Comparison of ENCODE assay signal across 8 cellular contexts in genomic region chr15:55992769-55993110, GRCh38. TPM values are rescaled to one million over a fixed set of nuclear protein-coding genes. Genes with fewer than 3 reads are reported as not detected.
DNase-seq lines count a peak whose midpoint lies in the region; ATAC-seq and TF ChIP-seq lines count a peak whose summit lies in the region.

No MANE protein-coding gene starts in this region.

- H3K4me3 Mint-ChIP-seq in central memory CD8-positive, alpha-beta T cell, result peak overlapping the region; percentile 87

- no peaks in the 10 kb centered on the region for H3K9me3 ChIP-seq in left ventricle myocardium inferior (replicated peaks)
- no peaks in the 10 kb centered on the region for H3K9me3 ChIP-seq in mononuclear cell (ENCODE audit: low read depth, low read length)
- no peaks in the 10 kb centered on the region for H3K9me3 ChIP-seq in aorta (ENCODE audit: control insufficient read depth, low read length)

- H3K4me3 ChIP-seq in left ventricle myocardium inferior (peak overlapping the region; percentile 83), mononuclear cell (ENCODE audit: low read length) (peak overlapping the region; percentile 65), aorta (ENCODE audit: low read length in 2 of 2) (peak overlapping the region; percentile 68 to 82)

- H3K27me3 Mint-ChIP-seq in central memory CD8-positive, alpha-beta T cell, result no peaks in the 10 kb centered on the region

- H3K4me1 ChIP-seq in left ventricle myocardium inferior (peaks cover 48% of the 10 kb centered on the region), mononuclear cell (ENCODE audit: insufficient read depth, low read length) (peaks cover 17% of the 10 kb centered on the region), aorta (ENCODE audit: control insufficient read depth in 1 of 2, insufficient read depth in 2 of 2, low read length in 2 of 2) (peaks cover 0 to 2% of the 10 kb centered on the region in 2 donors)

- peaks cover 4% of the 10 kb centered on the region for H3K36me3 Mint-ChIP-seq in central memory CD8-positive, alpha-beta T cell (ENCODE audit: insufficient read depth)

- H3K9me3 Mint-ChIP-seq in central memory CD8-positive, alpha-beta T cell, result no peaks in the 10 kb centered on the region

- no peaks in the 10 kb centered on the region for H3K27me3 ChIP-seq in left ventricle myocardium inferior (ENCODE audit: low read depth)
- no peaks in the 10 kb centered on the region for H3K27me3 ChIP-seq in mononuclear cell (ENCODE audit: insufficient read depth, low read length)
- H3K27me3 ChIP-seq in aorta (ENCODE audit: control insufficient read depth in 1 of 2, insufficient read depth in 2 of 2, low read length in 1 of 2), result no peaks in the 10 kb centered on the region

- intact Hi-C loops in left ventricle myocardium inferior (cut with micrococcal nuclease) (no loop called here), left cardiac atrium (cut with DNase I) (no loop called here), aorta (cut with DNase I) (loop anchor here (5.0 to 10.0 kb wide), 2 partner anchors 50 to 252 kb away; partner anchors contain the start of gene RFX7 (in 1 of the 2))

- WGBS in aorta, 2 donors, result 0% methylated on average over 9 of the region's 9 CpGs

- ATAC-seq in left cardiac atrium, result no peak
- no peak for ATAC-seq in central memory CD8-positive, alpha-beta T cell (replicated peaks; ENCODE audit: extremely low read depth, poor library complexity, severe bottlenecking)
- no peak for ATAC-seq in aorta (ENCODE audit: low FRiP score)
- no peak for ATAC-seq in HG03378 (IDR thresholded peaks at IDR 0.05; ENCODE audit: unreplicated experiment)
- no peak for ATAC-seq in GM21737 (IDR thresholded peaks at IDR 0.05; ENCODE audit: unreplicated experiment)

- H3K4me1 Mint-ChIP-seq in central memory CD8-positive, alpha-beta T cell, result peaks cover 9% of the 10 kb centered on the region

- DNase-seq in left ventricle myocardium inferior (no peak), left cardiac atrium (no peak), aorta (no peak), GM19240 (ENCODE audit: insufficient read length, low spot score) (no peak)
- no peak for DNase-seq in central memory CD8-positive, alpha-beta T cell (ENCODE audit: low spot score in 2 of 2)

- H3K27ac ChIP-seq in left ventricle myocardium inferior (replicated peaks) (peak overlapping the region; percentile 97), aorta (ENCODE audit: low read depth in 1 of 2, low read length in 2 of 2) (peak overlapping the region; percentile 51 to 88)

- H3K36me3 ChIP-seq in left ventricle myocardium inferior (no peaks in the 10 kb centered on the region), aorta (ENCODE audit: control insufficient read depth in 1 of 2, insufficient read depth in 2 of 2, low read length in 1 of 2) (no peaks in the 10 kb centered on the region)

- no peak for TF ChIP-seq CTCF in left ventricle myocardium inferior (IDR thresholded peaks at IDR 0.05; ENCODE audit: borderline replicate concordance)

- H3K27ac Mint-ChIP-seq in central memory CD8-positive, alpha-beta T cell (ENCODE audit: low read depth), result no peak overlapping the region

RNA-seq across cellular contexts. Expression of gene NEDD4, which starts 0.7 kb away (rescaled TPM):
- total RNA-seq in left ventricle myocardium inferior (8.1 TPM), left cardiac atrium (10 to 100 TPM in 1 of 2 donors, 1 to 10 TPM in 1; 9.7 to 10.5 TPM), mononuclear cell (2.6 TPM), aorta (10 to 100 TPM; 42.6 to 43.4 TPM)
- 1 to 10 TPM; 6.9 to 7.6 TPM for polyA plus RNA-seq in aorta

Comparison
In these comparisons a context has a peak if more than half of its experiments do, and no peak if none do; other contexts are left out.
1. intact Hi-C loops: an anchor here in aorta (5.0 to 10.0 kb wide); none called in left ventricle myocardium inferior and left cardiac atrium.